In genomic region chr22:30286813-30287625, GRCh38 we compare ENCODE assay signal across 1 cellular context.
TF ChIP-seq lines count a peak whose summit lies in the region.

No MANE protein-coding gene starts in this region.

TF ChIP-seq in HepG2, 621 proteins besides CTCF, POLR2A, EP300 and RAD21 (continued from another document and continues in another):
- TF ChIP-seq ZNF512 (CRISPR knock-in tag; IDR thresholded peaks at IDR 0.05) (no peak), ZNF7 (CRISPR knock-in tag; IDR thresholded peaks at IDR 0.05) (no peak), XRCC5 (optimal IDR thresholded peaks at IDR 0.05; ENCODE audit: low read length) (peak; percentile 46), ZNF891 (CRISPR knock-in tag; IDR thresholded peaks at IDR 0.05) (0 out of 2 replicates have a peak, but pooled peaks have one; percentile 15), ZNF780A (CRISPR knock-in tag; IDR thresholded peaks at IDR 0.05) (no peak), PCBP2 (optimal IDR thresholded peaks at IDR 0.05; ENCODE audit: low read depth, low read length, poor library complexity, severe bottlenecking) (no peak), SIN3A (IDR thresholded peaks at IDR 0.05; ENCODE audit: borderline replicate concordance, low read depth, low read length) (no peak), ZSCAN20 (CRISPR knock-in tag; IDR thresholded peaks at IDR 0.05; ENCODE audit: borderline replicate concordance) (no peak), ZNF274 (CRISPR knock-in tag; IDR thresholded peaks at IDR 0.05) (no peak), ZNF430 (CRISPR knock-in tag; IDR thresholded peaks at IDR 0.05) (no peak), ZFP36L1 (CRISPR knock-in tag; IDR thresholded peaks at IDR 0.05) (no peak), PBX3 (CRISPR knock-in tag; IDR thresholded peaks at IDR 0.05; ENCODE audit: borderline replicate concordance) (no peak), XBP1 (CRISPR knock-in tag; IDR thresholded peaks at IDR 0.05) (no peak), ZNF646 (CRISPR knock-in tag; IDR thresholded peaks at IDR 0.05) (no peak), ZNF232 (CRISPR knock-in tag; IDR thresholded peaks at IDR 0.05; ENCODE audit: borderline replicate concordance) (no peak), MYPOP (CRISPR knock-in tag; IDR thresholded peaks at IDR 0.05) (no peak), ZFP91 (CRISPR knock-in tag; IDR thresholded peaks at IDR 0.05; ENCODE audit: borderline replicate concordance) (0 out of 2 replicates have a peak, but pooled peaks have one; percentile 35), ZNF296 (CRISPR knock-in tag; conservative IDR thresholded peaks at IDR 0.05) (no peak), GMEB2 (CRISPR knock-in tag; IDR thresholded peaks at IDR 0.05; ENCODE audit: low read depth) (no peak), YEATS4 (CRISPR knock-in tag; IDR thresholded peaks at IDR 0.05; ENCODE audit: borderline replicate concordance) (no peak), HNF4A (CRISPR knock-in tag; IDR thresholded peaks at IDR 0.05) (no peak), ZNF33A (CRISPR knock-in tag; IDR thresholded peaks at IDR 0.05; ENCODE audit: borderline replicate concordance) (no peak), ZNF256 (CRISPR knock-in tag; conservative IDR thresholded peaks at IDR 0.05) (no peak), ZNF879 (CRISPR knock-in tag; IDR thresholded peaks at IDR 0.05) (no peak), HOXD1 (CRISPR knock-in tag; IDR thresholded peaks at IDR 0.05) (0 out of 2 replicates have a peak, but pooled peaks have one; percentile 21), PHF8 (CRISPR knock-in tag; IDR thresholded peaks at IDR 0.05) (0 out of 2 replicates have a peak, but pooled peaks have one; percentile 17), NONO (IDR thresholded peaks at IDR 0.05) (no peak), NONO (CRISPR knock-in tag; conservative IDR thresholded peaks at IDR 0.05) (no peak), ZNF431 (CRISPR knock-in tag; IDR thresholded peaks at IDR 0.05; ENCODE audit: borderline replicate concordance, low read depth) (no peak), NFYC (CRISPR knock-in tag; IDR thresholded peaks at IDR 0.05) (no peak), ZNF101 (CRISPR knock-in tag; IDR thresholded peaks at IDR 0.05; ENCODE audit: borderline replicate concordance, low read depth) (no peak)
- TF ChIP-seq, protein P1, sequence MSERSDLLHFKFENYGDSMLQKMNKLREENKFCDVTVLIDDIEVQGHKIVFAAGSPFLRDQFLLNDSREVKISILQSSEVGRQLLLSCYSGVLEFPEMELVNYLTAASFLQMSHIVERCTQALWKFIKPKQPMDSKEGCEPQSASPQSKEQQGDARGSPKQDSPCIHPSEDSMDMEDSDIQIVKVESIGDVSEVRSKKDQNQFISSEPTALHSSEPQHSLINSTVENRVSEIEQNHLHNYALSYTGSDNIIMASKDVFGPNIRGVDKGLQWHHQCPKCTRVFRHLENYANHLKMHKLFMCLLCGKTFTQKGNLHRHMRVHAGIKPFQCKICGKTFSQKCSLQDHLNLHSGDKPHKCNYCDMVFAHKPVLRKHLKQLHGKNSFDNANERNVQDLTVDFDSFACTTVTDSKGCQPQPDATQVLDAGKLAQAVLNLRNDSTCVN (CRISPR knock-in tag; IDR thresholded peaks at IDR 0.05; ENCODE audit: borderline replicate concordance) = no peak
- TF ChIP-seq, protein P2, sequence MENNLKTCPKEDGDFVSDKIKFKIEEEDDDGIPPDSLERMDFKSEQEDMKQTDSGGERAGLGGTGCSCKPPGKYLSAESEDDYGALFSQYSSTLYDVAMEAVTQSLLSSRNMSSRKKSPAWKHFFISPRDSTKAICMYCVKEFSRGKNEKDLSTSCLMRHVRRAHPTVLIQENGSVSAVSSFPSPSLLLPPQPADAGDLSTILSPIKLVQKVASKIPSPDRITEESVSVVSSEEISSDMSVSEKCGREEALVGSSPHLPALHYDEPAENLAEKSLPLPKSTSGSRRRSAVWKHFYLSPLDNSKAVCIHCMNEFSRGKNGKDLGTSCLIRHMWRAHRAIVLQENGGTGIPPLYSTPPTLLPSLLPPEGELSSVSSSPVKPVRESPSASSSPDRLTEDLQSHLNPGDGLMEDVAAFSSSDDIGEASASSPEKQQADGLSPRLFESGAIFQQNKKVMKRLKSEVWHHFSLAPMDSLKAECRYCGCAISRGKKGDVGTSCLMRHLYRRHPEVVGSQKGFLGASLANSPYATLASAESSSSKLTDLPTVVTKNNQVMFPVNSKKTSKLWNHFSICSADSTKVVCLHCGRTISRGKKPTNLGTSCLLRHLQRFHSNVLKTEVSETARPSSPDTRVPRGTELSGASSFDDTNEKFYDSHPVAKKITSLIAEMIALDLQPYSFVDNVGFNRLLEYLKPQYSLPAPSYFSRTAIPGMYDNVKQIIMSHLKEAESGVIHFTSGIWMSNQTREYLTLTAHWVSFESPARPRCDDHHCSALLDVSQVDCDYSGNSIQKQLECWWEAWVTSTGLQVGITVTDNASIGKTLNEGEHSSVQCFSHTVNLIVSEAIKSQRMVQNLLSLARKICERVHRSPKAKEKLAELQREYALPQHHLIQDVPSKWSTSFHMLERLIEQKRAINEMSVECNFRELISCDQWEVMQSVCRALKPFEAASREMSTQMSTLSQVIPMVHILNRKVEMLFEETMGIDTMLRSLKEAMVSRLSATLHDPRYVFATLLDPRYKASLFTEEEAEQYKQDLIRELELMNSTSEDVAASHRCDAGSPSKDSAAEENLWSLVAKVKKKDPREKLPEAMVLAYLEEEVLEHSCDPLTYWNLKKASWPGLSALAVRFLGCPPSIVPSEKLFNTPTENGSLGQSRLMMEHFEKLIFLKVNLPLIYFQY (CRISPR knock-in tag; IDR thresholded peaks at IDR 0.05; ENCODE audit: borderline replicate concordance) = no peak
- TF ChIP-seq, protein P3, sequence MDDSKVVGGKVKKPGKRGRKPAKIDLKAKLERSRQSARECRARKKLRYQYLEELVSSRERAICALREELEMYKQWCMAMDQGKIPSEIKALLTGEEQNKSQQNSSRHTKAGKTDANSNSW (CRISPR knock-in tag; IDR thresholded peaks at IDR 0.05; ENCODE audit: borderline replicate concordance) = no peak
- TF ChIP-seq, protein P4, sequence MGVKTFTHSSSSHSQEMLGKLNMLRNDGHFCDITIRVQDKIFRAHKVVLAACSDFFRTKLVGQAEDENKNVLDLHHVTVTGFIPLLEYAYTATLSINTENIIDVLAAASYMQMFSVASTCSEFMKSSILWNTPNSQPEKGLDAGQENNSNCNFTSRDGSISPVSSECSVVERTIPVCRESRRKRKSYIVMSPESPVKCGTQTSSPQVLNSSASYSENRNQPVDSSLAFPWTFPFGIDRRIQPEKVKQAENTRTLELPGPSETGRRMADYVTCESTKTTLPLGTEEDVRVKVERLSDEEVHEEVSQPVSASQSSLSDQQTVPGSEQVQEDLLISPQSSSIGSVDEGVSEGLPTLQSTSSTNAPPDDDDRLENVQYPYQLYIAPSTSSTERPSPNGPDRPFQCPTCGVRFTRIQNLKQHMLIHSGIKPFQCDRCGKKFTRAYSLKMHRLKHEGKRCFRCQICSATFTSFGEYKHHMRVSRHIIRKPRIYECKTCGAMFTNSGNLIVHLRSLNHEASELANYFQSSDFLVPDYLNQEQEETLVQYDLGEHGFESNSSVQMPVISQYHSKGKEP (CRISPR knock-in tag; IDR thresholded peaks at IDR 0.05) = no peak
